In the genomic region with DNA sequence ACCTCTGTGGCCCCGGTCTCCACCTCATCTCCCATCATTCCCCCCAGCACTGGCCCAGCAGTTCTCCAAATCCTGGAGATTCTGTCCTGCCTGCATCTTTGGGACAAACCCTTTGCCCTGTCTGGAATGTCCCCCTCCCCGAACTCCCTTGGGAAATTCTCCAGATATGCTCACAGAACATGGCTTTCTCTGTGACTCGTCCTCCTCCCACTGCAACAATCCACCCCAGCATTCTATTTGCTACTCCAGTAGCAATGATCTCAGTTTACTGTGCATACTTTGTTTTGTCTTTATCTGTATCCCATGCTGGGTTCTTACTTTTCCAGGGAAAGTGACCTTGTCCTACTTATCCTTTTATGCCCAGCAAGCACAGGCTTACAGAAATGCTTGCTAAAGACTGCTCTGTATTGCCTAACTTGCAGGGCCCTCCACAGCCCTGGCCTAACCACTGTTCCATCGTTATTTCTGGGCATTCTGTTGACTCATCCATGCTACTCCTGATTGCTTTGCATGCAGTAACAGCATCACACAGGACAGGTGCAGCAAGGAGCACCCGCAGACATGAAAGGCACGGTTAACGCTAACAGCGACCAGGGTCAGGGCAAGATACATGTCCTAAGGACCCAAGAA, we compare ENCODE assay signal across 20 cellular contexts.
"Had no signal": no experiment of that assay in that cellular context is flagged by ENCODE, and none has a peak within 500 bp of the region (broad histone marks: within the 10 kb centered on the region; RNA-seq: fewer than 3 reads in every experiment).

No MANE protein-coding gene starts in this region.

- DNase-seq: activated CD8-positive, alpha-beta memory T cell treated with anti-CD3 and anti-CD28 coated beads for 24 hours; activated CD8-positive, alpha-beta memory T cell treated with anti-CD3 and anti-CD28 coated beads, Interleukin-2, amount 50 U/mL, for 48 hours; activated effector memory CD4-positive, alpha-beta T cell treated with Interleukin-2 at 50 U/mL for 16 hours; activated naive CD4-positive, alpha-beta T cell treated with anti-CD3 and anti-CD28 coated beads, Interleukin-2, amount 10 ng/mL, durations not matched to agents 7 days and 5 days; activated naive CD8-positive, alpha-beta T cell treated with anti-CD3 and anti-CD28 coated beads, Interleukin-2, amount 50 U/mL, for 24 hours; activated T-cell treated with anti-CD3 and anti-CD28 coated beads, Interleukin-2, amount 50 U/mL, for 48 hours; cerebellar nuclear complex; effector CD8-positive, alpha-beta T cell; foreskin keratinocyte; mammary epithelial cell; midbrain; right cardiac atrium; stimulated activated CD4-positive, alpha-beta T cell treated with anti-CD3 and anti-CD28 coated beads, Interleukin-15, amount 100 ng/mL, for 24 hours; stimulated activated CD4-positive, alpha-beta T cell treated with anti-CD3 and anti-CD28 coated beads, Interleukin-2, amount 100 ng/mL, for 48 hours; stimulated activated naive CD8-positive, alpha-beta T cell treated with anti-CD3 and anti-CD28 coated beads, Interleukin-15, amount 100 ng/mL, for 72 hours had no signal

- ATAC-seq: activated naive CD8-positive, alpha-beta T cell treated with anti-CD3 and anti-CD28 coated beads, Interleukin-2, amount 50 U/mL, for 24 hours; foreskin keratinocyte; left lobe of liver; right cardiac atrium; stimulated activated naive CD8-positive, alpha-beta T cell treated with anti-CD3 and anti-CD28 coated beads, Interleukin-15, amount 100 ng/mL, for 72 hours had no signal

- H3K4me3 ChIP-seq: esophagus muscularis mucosa, hepatocyte, prostate gland, skin epidermis had no signal
